Comparison of ENCODE assay signal across 9 cellular contexts in genomic region chr4:18366762-18367358, GRCh38.
A peak's percentile ranks its signal among the peaks of the same experiment; 100 is the strongest.
DNase-seq lines count a peak whose midpoint lies in the region; ATAC-seq and FAIRE-seq lines count a peak whose summit lies in the region.
"Had no signal": no experiment of that assay in that cellular context is flagged by ENCODE, and none has a peak within 500 bp of the region (broad histone marks: within the 10 kb centered on the region; RNA-seq: fewer than 3 reads in every experiment).

No MANE protein-coding gene starts in this region.

- FAIRE-seq in GM19239 (lab: Jason Lieb, UNC), result no peak

- DNase-seq in DMS 273 (lab: John Stamatoyannopoulos, UW; ENCODE audit: unreplicated experiment) (peak; percentile 53), GM19239 (ENCODE audit: insufficient read length, low spot score) (peak; percentile 1), NCI-H774 (lab: John Stamatoyannopoulos, UW) (peak; percentile 6), dermis microvascular lymphatic vessel endothelial cell (ENCODE audit: low read depth in 2 of 2) (peak; percentile 42 to 67), renal cortical epithelial cell (ENCODE audit: low read depth) (peak; percentile 38), midbrain (lab: John Stamatoyannopoulos, UW) (no peak), NCI-H128 (lab: John Stamatoyannopoulos, UW; ENCODE audit: unreplicated experiment) (no peak)
- DNase-seq: right cardiac atrium had no signal

- ATAC-seq in HG03175 (IDR thresholded peaks at IDR 0.05; ENCODE audit: unreplicated experiment), result peak; percentile 95

Comparison
In these comparisons a context has a peak if more than half of its experiments do, and no peak if none do; other contexts are left out.
1. DNase-seq: peak in DMS 273 (single experiment), GM19239 (single experiment), NCI-H774 (single experiment), dermis microvascular lymphatic vessel endothelial cell (2 of 2) and renal cortical epithelial cell (single experiment); none in midbrain (single experiment) and NCI-H128 (single experiment).